ENCODE assay signal across 31 cellular contexts in genomic region chr15:100515758-100516157, GRCh38. TPM values are rescaled to one million over a fixed set of nuclear protein-coding genes. Genes with fewer than 3 reads are reported as not detected.
DNase-seq lines count a peak whose midpoint lies in the region; ATAC-seq, FAIRE-seq and TF ChIP-seq lines count a peak whose summit lies in the region.
"Had no signal": no experiment of that assay in that cellular context is flagged by ENCODE, and none has a peak within 500 bp of the region (broad histone marks: within the 10 kb centered on the region; RNA-seq: fewer than 3 reads in every experiment).

No MANE protein-coding gene starts in this region.

- TF ChIP-seq CTCF in bronchial epithelial cell (IDR thresholded peaks at IDR 0.05; ENCODE audit: insufficient read depth, low read length, severe bottlenecking) (no peak), psoas muscle (IDR thresholded peaks at IDR 0.05) (no peak)

- H3K27ac ChIP-seq in psoas muscle, result peak overlapping the region; percentile 92
- H3K27ac ChIP-seq: adrenal gland, colonic mucosa, esophagus squamous epithelium, sigmoid colon, tibial nerve had no signal

- H3K4me1 ChIP-seq in psoas muscle, result peaks cover 36% of the 10 kb centered on the region
- H3K4me1 ChIP-seq: adrenal gland, colonic mucosa had no signal

- H3K36me3 ChIP-seq in bronchial epithelial cell (ENCODE audit: control insufficient read depth, insufficient read depth, low read length) (no peaks in the 10 kb centered on the region), psoas muscle (ENCODE audit: insufficient read depth in 1 of 2, low read depth in 1 of 2) (no peaks in the 10 kb centered on the region)
- H3K36me3 ChIP-seq: adrenal gland, colonic mucosa, sigmoid colon, stomach, tibial nerve had no signal

- no peaks in the 10 kb centered on the region for H3K9me3 ChIP-seq in psoas muscle
- H3K9me3 ChIP-seq: adrenal gland, colonic mucosa, esophagus squamous epithelium, sigmoid colon, stomach had no signal

- intact Hi-C loops in psoas muscle (cut with DNase I), result loop anchor here in 1 of 2 donors (5.0 kb wide), 1 partner anchor 168 kb away; no protein-coding TSS in a partner anchor

- no peak for FAIRE-seq in HTR-8/SVneo (lab: Jason Lieb, UNC)
- FAIRE-seq in bronchial epithelial cell (lab: Jason Lieb, UNC), result peak; percentile 83

- 35 to 54% (median 41%) methylated on average over 4 of the region's 4 CpGs for WGBS in psoas muscle, 3 donors

- DNase-seq in NCI-H82 (lab: John Stamatoyannopoulos, UW) (peak; percentile 48), NCI-H82 treated with DMSO at 0.1 percent for 48 hours (lab: John Stamatoyannopoulos, UW; ENCODE audit: unreplicated experiment) (no peak), HTR-8/SVneo (ENCODE audit: insufficient read length, low spot score) (peak; percentile 23), bronchial epithelial cell (ENCODE audit: low read depth) (no peak), psoas muscle (peak; percentile 22 to 53), NCI-H2196 treated with DMSO at 0.1 percent for 48 hours (lab: John Stamatoyannopoulos, UW; ENCODE audit: unreplicated experiment) (no peak)
- DNase-seq: 8988T; activated CD8-positive, alpha-beta T cell treated with anti-CD3 and anti-CD28 coated beads for 36 hours; activated gamma-delta T cell; activated T-cell treated with anti-CD3 and anti-CD28 coated beads for 4 hours; adrenal gland; colonic mucosa; DMS153; effector memory CD4-positive, alpha-beta T cell; esophagus squamous epithelium; GDM1; KG1; kidney glomerular epithelial cell; NCI-H1694; sigmoid colon; stomach had no signal

- H3K27me3 ChIP-seq in bronchial epithelial cell (ENCODE audit: control insufficient read depth, insufficient read depth, low read length) (no peaks in the 10 kb centered on the region), psoas muscle (ENCODE audit: insufficient read depth in 3 of 3, low read length in 2 of 3) (no peaks in the 10 kb centered on the region)
- H3K27me3 ChIP-seq: adrenal gland, colonic mucosa, esophagus squamous epithelium, sigmoid colon, tibial nerve had no signal

- H3K4me3 ChIP-seq in bronchial epithelial cell (ENCODE audit: low read depth, low read length) (no peak overlapping the region), psoas muscle (no peak overlapping the region)
- H3K4me3 ChIP-seq: adrenal gland, colonic mucosa, esophagus squamous epithelium, sigmoid colon, stomach, tibial nerve had no signal

- ATAC-seq in psoas muscle, result peak; percentile 57 to 71 (median 70)
- no peak for ATAC-seq in GM18909 (IDR thresholded peaks at IDR 0.05; ENCODE audit: poor library complexity, unreplicated experiment)
- ATAC-seq in HG03460 (IDR thresholded peaks at IDR 0.05; ENCODE audit: unreplicated experiment), result no peak
- ATAC-seq: activated CD8-positive, alpha-beta T cell treated with anti-CD3 and anti-CD28 coated beads for 36 hours; Right ventricle myocardium inferior; WTC11 had no signal

RNA-seq across cellular contexts. Expression of gene CERS3, which starts 13.0 kb away (rescaled TPM):
- total RNA-seq in bronchial epithelial cell (4.7 and 27.3 TPM in 2 replicates), psoas muscle (under 1 TPM in 2 of 4 donors, not detected in 2; 0.28 to 0.49 TPM)
- polyA plus RNA-seq in psoas muscle, result under 1 TPM; 0.05 to 0.15 (median 0.08) TPM
- total RNA-seq: activated CD8-positive, alpha-beta T cell treated with anti-CD3 and anti-CD28 coated beads for 36 hours; adrenal gland; glomerular endothelial cell; H4; HT1080; lung microvascular endothelial cell; posterior vena cava; Right ventricle myocardium inferior had no signal

Comparison
In these comparisons a context has a peak if more than half of its experiments do, and no peak if none do; other contexts are left out.
1. DNase-seq: peak in NCI-H82 (single experiment), HTR-8/SVneo (single experiment) and psoas muscle (2 of 2); none in NCI-H82 treated with DMSO at 0.1 percent for 48 hours (single experiment), bronchial epithelial cell (single experiment) and NCI-H2196 treated with DMSO at 0.1 percent for 48 hours (single experiment).
2. ATAC-seq: peak in psoas muscle (4 of 4); none in GM18909 (single experiment) and HG03460 (single experiment).